In the genomic region with DNA sequence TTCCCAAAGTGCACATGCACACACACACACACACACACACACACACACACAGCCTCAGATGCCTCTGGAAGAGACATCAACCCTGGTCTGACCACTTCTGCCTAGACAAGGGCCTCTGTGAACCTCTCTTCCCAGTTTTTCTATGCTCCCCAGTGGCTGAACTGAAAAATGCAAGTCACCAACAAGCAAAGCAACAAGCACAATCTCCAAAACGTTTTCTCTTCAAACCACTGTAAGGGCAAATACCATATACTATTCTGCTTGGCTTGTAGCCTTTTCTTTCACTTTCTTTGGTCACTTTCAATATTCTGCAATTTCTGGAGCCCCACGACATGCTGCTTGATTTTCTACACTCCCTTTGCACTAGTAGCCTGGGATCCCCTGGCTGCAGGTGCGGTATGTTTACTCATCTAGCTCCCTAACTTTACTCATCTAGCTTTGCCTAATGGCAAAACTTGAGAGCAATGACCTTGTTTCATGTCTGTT, we compare ENCODE assay signal across 8 cellular contexts.
DNase-seq lines count a peak whose midpoint lies in the region; ATAC-seq, FAIRE-seq and TF ChIP-seq lines count a peak whose summit lies in the region.

No MANE protein-coding gene starts in this region.

- H3K9me1 ChIP-seq in IMR-90 (ENCODE audit: insufficient read depth, low read length): peaks cover 11% of the 10 kb centered on the region

- TF ChIP-seq POLR2A in IMR-90 (IDR thresholded peaks at IDR 0.05; ENCODE audit: low read depth, low read length): no peak

- in situ Hi-C loops in IMR-90 (cut with MboI; ENCODE audit: low sequenced_read_pairs): no loop called here

- H3K4me3 ChIP-seq in IMR-90 (ENCODE audit: insufficient read depth, low read depth, low read length): no peak overlapping the region
- H3K4me3 ChIP-seq in kidney (ENCODE audit: low read length in 2 of 2): no peak overlapping the region

- H3K36me3 Mint-ChIP-seq in activated CD4-positive, alpha-beta T cell treated with anti-CD3 and anti-CD28 coated beads for 36 hours (ENCODE audit: low read depth): no peaks in the 10 kb centered on the region

- no peak overlapping the region for H2AK9ac ChIP-seq in IMR-90 (replicated peaks; ENCODE audit: low read depth, low read length, poor library complexity)

- H3K18ac ChIP-seq in IMR-90 (ENCODE audit: low read depth, low read length): no peak overlapping the region

- peak overlapping the region; percentile 24; the same call in 1 of the 2 replicates for H3K14ac ChIP-seq in IMR-90 (replicated peaks; ENCODE audit: low read depth, low read length)

- no peaks in the 10 kb centered on the region for H3K9me3 ChIP-seq in IMR-90 (ENCODE audit: control insufficient read depth, insufficient read depth, low read length)
- no peaks in the 10 kb centered on the region for H3K9me3 ChIP-seq in kidney (ENCODE audit: control insufficient read depth in 1 of 2, low read length in 2 of 2)

- H3K9me3 Mint-ChIP-seq in activated CD4-positive, alpha-beta T cell treated with anti-CD3 and anti-CD28 coated beads for 36 hours (ENCODE audit: low read depth): no peaks in the 10 kb centered on the region

- H4K91ac ChIP-seq in IMR-90 (ENCODE audit: insufficient read depth, low read depth, low read length): no peak overlapping the region

- H3K79me1 ChIP-seq in IMR-90 (ENCODE audit: low read depth in 1 of 2, low read length in 2 of 2): peaks cover 11 to 76% of the 10 kb centered on the region in 2 experiments

- H3K23ac ChIP-seq in IMR-90 (ENCODE audit: low read depth, low read length): peak overlapping the region; percentile 18; the same call in 1 of the 2 replicates

- dilution Hi-C loops in IMR-90 (cut with HindIII; ENCODE audit: low sequenced_read_pairs, unreplicated experiment): no loop called here

- H3K36me3 ChIP-seq in IMR-90 (ENCODE audit: control insufficient read depth, insufficient read depth, low read length) (no peaks in the 10 kb centered on the region), kidney (ENCODE audit: control insufficient read depth in 1 of 2, insufficient read depth in 2 of 2, low read length in 2 of 2) (no peaks in the 10 kb centered on the region)

- POLR2A ChIA-PET in IMR-90 (lab: Charles Lee; ENCODE audit: unreplicated experiment): no interaction called here
- POLR2A ChIA-PET in activated CD4-positive, alpha-beta T cell treated with anti-CD3 and anti-CD28 coated beads for 36 hours (lab: Charles Lee): no interaction called here

- intact Hi-C loops in IMR-90 (cut with micrococcal nuclease) (no loop called here), kidney (cut with DNase I) (no loop called here)
- intact Hi-C loops in activated CD4-positive, alpha-beta T cell treated with anti-CD3 and anti-CD28 coated beads for 36 hours (cut with DNase I, micrococcal nuclease): no loop called here

- FAIRE-seq in kidney (lab: Jason Lieb, UNC): no peak

- no peak overlapping the region for H3K9ac ChIP-seq in IMR-90 (ENCODE audit: low read depth, low read length)
- no peak overlapping the region for H3K9ac ChIP-seq in kidney (ENCODE audit: low read length in 2 of 2)

- TF ChIP-seq CTCF in GM12874 (IDR thresholded peaks at IDR 0.05; ENCODE audit: insufficient read depth, low read depth, low read length) (peak; percentile 56), IMR-90 (conservative IDR thresholded peaks at IDR 0.05; ENCODE audit: low read depth, low read length) (peak; percentile 35), kidney (IDR thresholded peaks at IDR 0.05; ENCODE audit: borderline replicate concordance, extremely low read depth, insufficient read depth) (peak; percentile 19)

- H3K27ac ChIP-seq in IMR-90 (ENCODE audit: insufficient read depth, low read length) (peak overlapping the region; percentile 7; the same call in 1 of the 2 replicates), angular gyrus (ENCODE audit: low read depth, low read length) (peak overlapping the region; percentile 34), kidney (ENCODE audit: low read depth in 2 of 2, low read length in 2 of 2) (no peak overlapping the region)

- H2BK15ac ChIP-seq in IMR-90 (ENCODE audit: low read depth, low read length): no peak overlapping the region; the same call in 2 of the 3 replicates

- H2AFZ ChIP-seq in IMR-90 (replicated peaks; ENCODE audit: low read length, poor library complexity): no peak overlapping the region

- no peaks in the 10 kb centered on the region for H3K4me1 Mint-ChIP-seq in activated CD4-positive, alpha-beta T cell treated with anti-CD3 and anti-CD28 coated beads for 36 hours

- DNase-seq in IMR-90: peak; percentile 53
- no peak for DNase-seq in kidney
- no peak for DNase-seq in NK-92 (lab: John Stamatoyannopoulos, UW; ENCODE audit: unreplicated experiment)
- no peak for DNase-seq in activated CD8-positive, alpha-beta memory T cell treated with anti-CD3 and anti-CD28 coated beads, Interleukin-2, amount 50 U/mL, for 48 hours
- no peak for DNase-seq in activated CD4-positive, alpha-beta T cell treated with anti-CD3 and anti-CD28 coated beads for 36 hours

- peak overlapping the region; percentile 33; the same call in 1 of the 2 replicates for H3K4me2 ChIP-seq in IMR-90 (ENCODE audit: low read depth, low read length)

- no peak overlapping the region for H2BK20ac ChIP-seq in IMR-90 (ENCODE audit: low read depth, low read length)

- H3K27me3 ChIP-seq in IMR-90 (ENCODE audit: control insufficient read depth, insufficient read depth, low read length): no peaks in the 10 kb centered on the region

- H3K27me3 Mint-ChIP-seq in activated CD4-positive, alpha-beta T cell treated with anti-CD3 and anti-CD28 coated beads for 36 hours: no peaks in the 10 kb centered on the region

- H3K4me1 ChIP-seq in IMR-90 (ENCODE audit: control insufficient read depth, insufficient read depth, low read length) (peaks cover 17% of the 10 kb centered on the region), kidney (ENCODE audit: control insufficient read depth in 1 of 2, insufficient read depth in 1 of 2, low read depth in 1 of 2, low read length in 2 of 2) (no peaks in the 10 kb centered on the region)

- no peak overlapping the region for H3K4me3 Mint-ChIP-seq in activated CD4-positive, alpha-beta T cell treated with anti-CD3 and anti-CD28 coated beads for 36 hours

- no peak overlapping the region for H3K27ac Mint-ChIP-seq in activated CD4-positive, alpha-beta T cell treated with anti-CD3 and anti-CD28 coated beads for 36 hours

- H2AK5ac ChIP-seq in IMR-90 (ENCODE audit: low read depth, low read length): 0 out of 2 replicates have a peak overlapping the region, but pooled peaks have one; percentile 1

- peak; percentile 47 for ATAC-seq in GM21717 (IDR thresholded peaks at IDR 0.05; ENCODE audit: unreplicated experiment)
- ATAC-seq in IMR-90 (ENCODE audit: low read depth): peak; percentile 55
- no peak for ATAC-seq in activated CD4-positive, alpha-beta T cell treated with anti-CD3 and anti-CD28 coated beads for 36 hours

- no peak overlapping the region for H2BK120ac ChIP-seq in IMR-90 (ENCODE audit: low read depth, low read length)

- no CpG with 5 or more reads among the region's 3 CpGs for WGBS in IMR-90 (ENCODE audit: extremely low coverage in 2 of 2, insufficient read length in 1 of 2), 2 experiments

- H3K56ac ChIP-seq in IMR-90 (ENCODE audit: extremely low read depth, insufficient read depth, low read length): no peak overlapping the region

- H4K20me1 ChIP-seq in IMR-90 (ENCODE audit: insufficient read depth, low read length): peaks cover 46% of the 10 kb centered on the region; the same call in 1 of the 2 replicates

- CTCF ChIA-PET in IMR-90 (lab: Yijun Ruan, JAX): interaction anchor here (0.7 kb wide), 2 partner anchors 88 to 89 kb away, joined by 3 to 4 read pairs; no protein-coding TSS in a partner anchor
- CTCF ChIA-PET in activated CD4-positive, alpha-beta T cell treated with anti-CD3 and anti-CD28 coated beads for 36 hours (lab: Charles Lee): interaction anchor here (0.7 kb wide), 1 partner anchor 166 kb away, joined by 3 read pairs; no protein-coding TSS in a partner anchor

- peak overlapping the region in 1 of 2 experiments; percentile 29; a peak in 1 of 4 replicates for H4K8ac ChIP-seq in IMR-90 (ENCODE audit: low read depth in 2 of 2, low read length in 2 of 2)

- no peak overlapping the region for H4K5ac ChIP-seq in IMR-90 (ENCODE audit: low read depth, low read length)

- peak; percentile 42; the same call in 1 of the 2 replicates for TF ChIP-seq RAD21 in IMR-90 (IDR thresholded peaks at IDR 0.05; ENCODE audit: low read length)

- H2BK5ac ChIP-seq in IMR-90 (ENCODE audit: low read depth, low read length, poor library complexity, severe bottlenecking): peak overlapping the region; percentile 48

- no TSS peak for BruUV-seq in IMR-90 (replicated peaks; lab: Mats Ljungman, UMichigan)

- peak overlapping the region; percentile 22; the same call in 1 of the 2 replicates for H3K4ac ChIP-seq in IMR-90 (ENCODE audit: low read depth, low read length)

TF ChIP-seq in IMR-90, 13 proteins besides CTCF, POLR2A, EP300 and RAD21:
- peak; percentile 53; the same call in 1 of the 2 replicates for TF ChIP-seq NFE2L2 (IDR thresholded peaks at IDR 0.05; ENCODE audit: low read depth, low read length)
- TF ChIP-seq USF2 (IDR thresholded peaks at IDR 0.05; ENCODE audit: low read depth, low read length): no peak
- TF ChIP-seq MAZ (IDR thresholded peaks at IDR 0.05; ENCODE audit: borderline replicate concordance, low read depth, low read length): no peak
- no peak for TF ChIP-seq FOS (IDR thresholded peaks at IDR 0.05; ENCODE audit: low read depth, low read length)
- no peak for TF ChIP-seq MXI1 (IDR thresholded peaks at IDR 0.05; ENCODE audit: borderline replicate concordance, low read depth, low read length)
- peak; percentile 31; the same call in 1 of the 2 replicates for TF ChIP-seq SMC3 (IDR thresholded peaks at IDR 0.05; ENCODE audit: low read depth, low read length)

Comparison
In these comparisons a context has a peak if more than half of its experiments do, and no peak if none do; other contexts are left out.
1. H3K27ac ChIP-seq: peak in IMR-90 (single experiment) and angular gyrus (single experiment); none in kidney (0 of 2).
2. Peak in every context shown above with its lines, with median percentiles within 50 percentile points of each other: CTCF ChIP-seq.